ENCODE assay signal across 9 cellular contexts in the genomic region with DNA sequence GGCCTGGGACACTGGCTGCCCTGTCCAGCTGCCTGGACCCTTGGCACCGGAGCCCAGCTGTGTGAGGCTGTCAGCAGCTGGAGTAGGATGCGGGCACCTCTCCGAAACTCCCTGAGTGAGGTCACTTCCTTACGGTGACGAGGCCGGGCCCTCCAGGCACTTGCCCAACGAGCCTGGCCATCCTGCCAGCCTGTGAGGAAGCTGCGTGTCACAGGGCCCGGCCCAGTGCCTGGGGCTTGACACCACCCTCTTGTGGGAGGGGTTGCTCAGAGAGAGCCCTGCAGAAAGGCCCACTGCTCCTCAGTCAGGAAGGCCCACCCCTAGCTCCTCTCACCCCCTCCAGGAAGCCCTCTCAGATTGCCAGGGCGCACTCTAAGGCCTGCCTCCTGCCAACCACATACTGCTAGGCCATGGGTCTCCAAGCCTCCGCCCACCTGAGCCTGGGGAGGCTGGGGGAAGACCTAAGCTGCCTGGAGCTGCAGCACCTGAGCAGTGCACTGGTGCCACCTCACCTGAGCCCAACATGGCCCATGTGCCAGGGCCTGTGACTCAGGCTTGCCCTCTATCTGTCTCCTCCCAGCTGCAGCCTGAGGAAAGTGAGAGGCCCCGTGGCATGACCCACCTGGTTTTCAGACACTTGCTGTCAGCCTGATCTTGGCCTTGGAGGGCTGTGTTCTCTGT. TPM values are rescaled to one million over a fixed set of nuclear protein-coding genes. Genes with fewer than 3 reads are reported as not detected.
DNase-seq lines count a peak whose midpoint lies in the region; ATAC-seq and TF ChIP-seq lines count a peak whose summit lies in the region.
"Had no signal": no experiment of that assay in that cellular context is flagged by ENCODE, and none has a peak within 500 bp of the region (broad histone marks: within the 10 kb centered on the region; RNA-seq: fewer than 3 reads in every experiment).

No MANE protein-coding gene starts in this region.

- peak overlapping the region; percentile 82 for H3K27ac Mint-ChIP-seq in activated CD8-positive, alpha-beta T cell treated with anti-CD3 and anti-CD28 coated beads, Interleukin-2, amount 10 ng/mL, durations not matched to agents 7 days and 5 days
- H3K27ac Mint-ChIP-seq: mesothelial cell of epicardium had no signal

- no peaks in the 10 kb centered on the region for H3K27me3 ChIP-seq in skeletal muscle satellite cell (ENCODE audit: control insufficient read depth, insufficient read depth, low read length)
- no peaks in the 10 kb centered on the region for H3K27me3 ChIP-seq in uterus

- H3K4me3 ChIP-seq in LNCaP clone FGC (ENCODE audit: low read depth, low read length) (no peak overlapping the region), skeletal muscle satellite cell (ENCODE audit: low read length) (peak overlapping the region; percentile 17), uterus (no peak overlapping the region)

- H3K36me3 ChIP-seq in skeletal muscle satellite cell (ENCODE audit: insufficient read depth, low read length) (no peaks in the 10 kb centered on the region), uterus (no peaks in the 10 kb centered on the region)

- H3K4me3 Mint-ChIP-seq in activated CD8-positive, alpha-beta T cell treated with anti-CD3 and anti-CD28 coated beads, Interleukin-2, amount 10 ng/mL, durations not matched to agents 7 days and 5 days, result no peak overlapping the region
- H3K4me3 Mint-ChIP-seq: mesothelial cell of epicardium had no signal

- peak; percentile 92 for DNase-seq in EH (ENCODE audit: low read depth)
- DNase-seq in LNCaP clone FGC (ENCODE audit: low read depth), result peak; percentile 84
- DNase-seq in activated CD8-positive, alpha-beta T cell treated with anti-CD3 and anti-CD28 coated beads, Interleukin-2, amount 10 ng/mL, durations not matched to agents 7 days and 5 days, result peak; percentile 81
- peak; percentile 75 for DNase-seq in foreskin melanocyte
- no peak for DNase-seq in NCI-H82 treated with DMSO at 0.1 percent for 48 hours (lab: John Stamatoyannopoulos, UW; ENCODE audit: unreplicated experiment)
- DNase-seq in uterus, result no peak

- H3K9me3 ChIP-seq in skeletal muscle satellite cell (replicated peaks; ENCODE audit: low read length) (peaks cover 6% of the 10 kb centered on the region), uterus (peaks cover 0 to 5% of the 10 kb centered on the region in 2 donors)

- intact Hi-C loops in uterus (cut with DNase I; ENCODE audit: low total_unique reads), result no loop called here

- H3K36me3 Mint-ChIP-seq in activated CD8-positive, alpha-beta T cell treated with anti-CD3 and anti-CD28 coated beads, Interleukin-2, amount 10 ng/mL, durations not matched to agents 7 days and 5 days (ENCODE audit: low read depth), result peaks cover 13% of the 10 kb centered on the region

- H3K9me3 Mint-ChIP-seq in activated CD8-positive, alpha-beta T cell treated with anti-CD3 and anti-CD28 coated beads, Interleukin-2, amount 10 ng/mL, durations not matched to agents 7 days and 5 days (ENCODE audit: insufficient read depth), result peaks cover 5% of the 10 kb centered on the region

- POLR2A ChIA-PET in activated CD8-positive, alpha-beta T cell treated with anti-CD3 and anti-CD28 coated beads, Interleukin-2, amount 10 ng/mL, durations not matched to agents 7 days and 5 days (lab: Charles Lee), result interaction anchor here (1.0 to 1.9 kb wide), 3 partner anchors 9 to 55 kb away, joined by 3 to 7 read pairs (median 3); no protein-coding TSS in a partner anchor

- H3K4me2 ChIP-seq in skeletal muscle satellite cell (ENCODE audit: low read length), result peak overlapping the region; percentile 70

- peaks cover 33% of the 10 kb centered on the region for H3K4me1 Mint-ChIP-seq in activated CD8-positive, alpha-beta T cell treated with anti-CD3 and anti-CD28 coated beads, Interleukin-2, amount 10 ng/mL, durations not matched to agents 7 days and 5 days (ENCODE audit: low read depth)

- peaks cover 29% of the 10 kb centered on the region for H3K4me1 ChIP-seq in skeletal muscle satellite cell (ENCODE audit: control insufficient read depth, insufficient read depth, low read length)
- H3K4me1 ChIP-seq in uterus, result peaks cover 0 to 16% of the 10 kb centered on the region in 2 donors

- ATAC-seq in activated CD8-positive, alpha-beta T cell treated with anti-CD3 and anti-CD28 coated beads, Interleukin-2, amount 10 ng/mL, durations not matched to agents 7 days and 5 days, result peak; percentile 52
- no peak for ATAC-seq in HG03457 (IDR thresholded peaks at IDR 0.05; ENCODE audit: unreplicated experiment)

- CTCF ChIA-PET in activated CD8-positive, alpha-beta T cell treated with anti-CD3 and anti-CD28 coated beads, Interleukin-2, amount 10 ng/mL, durations not matched to agents 7 days and 5 days (lab: Charles Lee), result interaction anchor here (0.6 to 1.8 kb wide), 8 partner anchors 8 to 400 kb away, joined by 3 to 10 read pairs (median 3); no protein-coding TSS in a partner anchor

- no peak for TF ChIP-seq CTCF in LNCaP clone FGC (IDR thresholded peaks at IDR 0.05; ENCODE audit: control insufficient read depth, extremely low read depth, insufficient read depth)
- no peak for TF ChIP-seq CTCF in uterus (IDR thresholded peaks at IDR 0.05)

- peaks cover 7% of the 10 kb centered on the region for H3K27me3 Mint-ChIP-seq in activated CD8-positive, alpha-beta T cell treated with anti-CD3 and anti-CD28 coated beads, Interleukin-2, amount 10 ng/mL, durations not matched to agents 7 days and 5 days (ENCODE audit: low read depth)

- H3K27ac ChIP-seq in uterus, result no peak overlapping the region

- peak overlapping the region; percentile 56 for H3K9ac ChIP-seq in skeletal muscle satellite cell (ENCODE audit: low read depth, low read length)

- no peak for TF ChIP-seq POLR2A in uterus (IDR thresholded peaks at IDR 0.05)

RNA-seq across cellular contexts. Expression of a gene that starts 4.3 kb away (rescaled TPM):
- 1 to 10 TPM; 1.3 to 2.6 TPM for total RNA-seq in activated CD8-positive, alpha-beta T cell treated with anti-CD3 and anti-CD28 coated beads, Interleukin-2, amount 10 ng/mL, durations not matched to agents 7 days and 5 days
- 11.8 and 15.5 TPM in 2 replicates for total RNA-seq in skeletal muscle satellite cell (2012; rRNA removed)
- total RNA-seq in uterus, result 1 to 10 TPM in 1 of 4 donors, not detected in 3; 5.2 TPM

RNA-seq across cellular contexts. Expression of a gene that starts 47.9 kb away (rescaled TPM):
- total RNA-seq in activated CD8-positive, alpha-beta T cell treated with anti-CD3 and anti-CD28 coated beads, Interleukin-2, amount 10 ng/mL, durations not matched to agents 7 days and 5 days, result under 1 TPM; 0.21 to 0.32 TPM
- 0.51 and 1.3 TPM in 2 replicates for total RNA-seq in skeletal muscle satellite cell (2012; rRNA removed)
- total RNA-seq in uterus, result 100 to 1,000 TPM in 1 of 4 donors, 10 to 100 TPM in 3; 42.0 to 213 (median 71.7) TPM

RNA-seq across cellular contexts. Expression of a gene that starts 58.6 kb away (rescaled TPM):
- 100 to 1,000 TPM; 287 to 300 TPM for total RNA-seq in activated CD8-positive, alpha-beta T cell treated with anti-CD3 and anti-CD28 coated beads, Interleukin-2, amount 10 ng/mL, durations not matched to agents 7 days and 5 days
- total RNA-seq in skeletal muscle satellite cell (2012; rRNA removed), result 62.7 and 72.5 TPM in 2 replicates
- total RNA-seq in uterus, result 100 to 1,000 TPM in 3 of 4 donors, 10 to 100 TPM in 1; 96.1 to 183 (median 129) TPM

Comparison
In these comparisons a context has a peak if more than half of its experiments do, and no peak if none do; other contexts are left out.
1. DNase-seq: peak in EH (single experiment), LNCaP clone FGC (single experiment), activated CD8-positive, alpha-beta T cell treated with anti-CD3 and anti-CD28 coated beads, Interleukin-2, amount 10 ng/mL, durations not matched to agents 7 days and 5 days (single experiment) and foreskin melanocyte (single experiment); none in NCI-H82 treated with DMSO at 0.1 percent for 48 hours (single experiment) and uterus (0 of 2).
2. RNA of a gene that starts 47.9 kb away (total RNA-seq): 42.0 to 213 TPM in uterus; 0.21 to 0.32 TPM in activated CD8-positive, alpha-beta T cell treated with anti-CD3 and anti-CD28 coated beads, Interleukin-2, amount 10 ng/mL, durations not matched to agents 7 days and 5 days; every median in the first group is over 10 times any median in the second.